25 cellular contexts compared by ENCODE assay signal in genomic region chr3:61715886-61716527, GRCh38.
DNase-seq lines count a peak whose midpoint lies in the region; ATAC-seq and TF ChIP-seq lines count a peak whose summit lies in the region.
"Had no signal": no experiment of that assay in that cellular context is flagged by ENCODE, and none has a peak within 500 bp of the region (broad histone marks: within the 10 kb centered on the region; RNA-seq: fewer than 3 reads in every experiment).

No MANE protein-coding gene starts in this region.

- no peak for TF ChIP-seq CTCF in endodermal cell (conservative IDR thresholded peaks at IDR 0.05)

- peaks cover 25% of the 10 kb centered on the region for H3K4me1 Mint-ChIP-seq in endodermal cell
- H3K4me1 Mint-ChIP-seq: B cell, T-cell had no signal

- no peaks in the 10 kb centered on the region for H3K36me3 Mint-ChIP-seq in endodermal cell (ENCODE audit: low read depth)
- H3K36me3 Mint-ChIP-seq: T-cell had no signal

- no peaks in the 10 kb centered on the region for H3K27me3 ChIP-seq in endodermal cell (ENCODE audit: control insufficient read depth, insufficient read depth, low read length, poor library complexity, severe bottlenecking)

- H3K9ac ChIP-seq in endodermal cell (ENCODE audit: extremely low read depth, low read length, poor library complexity, severe bottlenecking): no peak overlapping the region

- no peaks in the 10 kb centered on the region for H3K9me3 Mint-ChIP-seq in endodermal cell

- peak overlapping the region; percentile 76 for H3K27ac Mint-ChIP-seq in endodermal cell
- H3K27ac Mint-ChIP-seq: B cell, T-cell had no signal

- no peaks in the 10 kb centered on the region for H3K27me3 Mint-ChIP-seq in endodermal cell (ENCODE audit: insufficient read depth)
- H3K27me3 Mint-ChIP-seq: B cell, T-cell had no signal

- H3K9me3 ChIP-seq in endodermal cell (ENCODE audit: control insufficient read depth, low read length): peaks cover 6% of the 10 kb centered on the region

- no peak overlapping the region for H3K27ac ChIP-seq in endodermal cell (ENCODE audit: low read depth, low read length)
- H3K27ac ChIP-seq: 22Rv1 had no signal

- H3K36me3 ChIP-seq in endodermal cell (ENCODE audit: control insufficient read depth, insufficient read depth, low read length): no peaks in the 10 kb centered on the region

- peaks cover 5% of the 10 kb centered on the region for H3K4me1 ChIP-seq in endodermal cell (ENCODE audit: control insufficient read depth, insufficient read depth, low read length)

- no peak for ATAC-seq in GM18511 (IDR thresholded peaks at IDR 0.05; ENCODE audit: unreplicated experiment)
- no peak for ATAC-seq in HG02588 (IDR thresholded peaks at IDR 0.05; ENCODE audit: unreplicated experiment)
- ATAC-seq: GM12878, K562, PC-3, SK-N-SH treated with all-trans-retinoic acid at 6 μM for 48 hours, T-cell had no signal

- 83 to 93% methylated on average over 2 to 4 of the region's 4 CpGs for WGBS in endodermal cell (ENCODE audit: insufficient coverage in 1 of 2, insufficient read length in 1 of 2), 2 experiments

- H3K4me3 Mint-ChIP-seq in endodermal cell: no peak overlapping the region
- H3K4me3 Mint-ChIP-seq: B cell, T-cell had no signal

- peak; percentile 1 for DNase-seq in DMS 273 (lab: John Stamatoyannopoulos, UW; ENCODE audit: unreplicated experiment)
- DNase-seq in DMS 273 treated with DMSO at 0.1 percent for 48 hours (lab: John Stamatoyannopoulos, UW): no peak
- peak; percentile 4 for DNase-seq in DMS79 treated with DMSO at 0.1 percent for 48 hours (lab: John Stamatoyannopoulos, UW)
- DNase-seq in NCI-H187 treated with DMSO at 0.1 percent for 48 hours (lab: John Stamatoyannopoulos, UW): peak; percentile 29
- no peak for DNase-seq in endodermal cell
- no peak for DNase-seq in OCI-M2 (lab: John Stamatoyannopoulos, UW; ENCODE audit: unreplicated experiment)
- DNase-seq: COR-L47, DMS153, EL, GOT3, NCI-H1436, NCI-H2081, NCI-H446 treated with DMSO at 0.1 percent for 48 hours, NCI-H774, PC-3, RPMI8226, SHP77 treated with DMSO at 0.1 percent for 48 hours, T-cell had no signal

- no peak overlapping the region for H3K4me3 ChIP-seq in endodermal cell (ENCODE audit: low read length)
- H3K4me3 ChIP-seq: GM12878, K562 had no signal

Comparison
In these comparisons a context has a peak if more than half of its experiments do, and no peak if none do; other contexts are left out.
1. DNase-seq: peak in DMS 273 (single experiment), DMS79 treated with DMSO at 0.1 percent for 48 hours (single experiment) and NCI-H187 treated with DMSO at 0.1 percent for 48 hours (single experiment); none in DMS 273 treated with DMSO at 0.1 percent for 48 hours (single experiment), endodermal cell (single experiment) and OCI-M2 (single experiment).